Comparison of ENCODE assay signal across 8 cellular contexts in the genomic region with DNA sequence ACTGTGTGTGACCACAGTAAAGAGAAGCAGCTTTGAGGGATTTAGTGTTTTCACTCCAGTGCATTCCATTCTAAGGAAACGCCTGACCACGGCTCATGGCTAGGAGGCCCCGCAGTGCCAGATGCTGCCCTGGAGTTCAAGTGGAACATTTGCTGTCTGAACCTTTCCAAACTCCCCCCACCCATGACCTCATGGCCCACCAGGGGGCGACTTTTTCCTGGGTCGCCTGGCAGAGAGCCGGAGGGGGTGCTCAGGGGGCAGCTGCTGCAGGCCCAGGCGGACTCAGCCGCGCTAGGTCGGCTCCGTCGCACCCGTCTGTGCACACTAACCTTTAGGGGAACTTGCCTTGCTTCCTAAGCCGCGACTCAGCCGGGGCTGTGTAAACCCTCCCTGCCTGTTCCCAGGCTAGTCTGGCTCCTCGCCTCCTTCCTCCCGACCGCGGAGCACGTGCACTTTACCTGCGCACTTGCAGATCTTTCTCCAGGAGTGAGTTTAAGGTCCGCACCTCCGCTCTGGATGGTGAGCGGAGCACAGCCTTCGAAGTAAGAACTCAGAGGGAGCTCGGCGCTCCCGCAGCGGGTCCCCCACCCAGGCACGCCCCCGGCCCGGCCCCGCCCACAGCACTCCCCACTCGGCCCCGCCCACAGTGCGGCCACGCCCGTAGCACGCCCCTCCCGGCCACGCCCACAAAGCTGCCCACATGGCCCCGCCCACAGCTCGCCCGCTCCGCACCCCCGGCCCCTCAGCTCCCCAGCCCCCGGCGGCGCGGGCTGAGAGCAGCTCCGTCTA. TPM values are rescaled to one million over a fixed set of nuclear protein-coding genes. Genes with fewer than 3 reads are reported as not detected.
A peak's percentile ranks its signal among the peaks of the same experiment; 100 is the strongest.
DNase-seq lines count a peak whose midpoint lies in the region; ATAC-seq, FAIRE-seq and TF ChIP-seq lines count a peak whose summit lies in the region.

Gene OCA2 (minus strand): TSS at position 550 of the 789 bp plus-strand sequence. CDS start 17,441 bp downstream, outside the sequence.

- TF ChIP-seq CTCF in A549 (IDR thresholded peaks at IDR 0.05) (peak; percentile 38), HFFc6 (IDR thresholded peaks at IDR 0.05) (peak; percentile 72), SK-N-SH (IDR thresholded peaks at IDR 0.05) (peak; percentile 47)

- H3K27ac ChIP-seq in A549 (peak within 1 kb of the TSS; percentile 44 to 46; a peak in 4 of 6 replicates), SK-N-SH (ENCODE audit: low read depth in 2 of 2, low read length in 1 of 2) (no peak within 1 kb of the TSS), iPS DF 6.9 (ENCODE audit: low read length) (no peak within 1 kb of the TSS)

- H3K4me3 Mint-ChIP-seq in HFFc6 = peak within 1 kb of the TSS; percentile 6

- POLR2A ChIA-PET in A549 (lab: Yijun Ruan, JAX) = no interaction called here
- POLR2A ChIA-PET in SK-N-SH (lab: Yijun Ruan, JAX) = interaction anchor here (0.6 to 1.3 kb wide), 2 partner anchors 77 to 86 kb away, joined by 3 read pairs; no protein-coding TSS in a partner anchor

- TF ChIP-seq POLR2A in A549 (IDR thresholded peaks at IDR 0.05; ENCODE audit: low read length) = no peak

- no peaks in the 10 kb centered on the region for H3K9me2 ChIP-seq in SK-N-SH

- H3K4me1 ChIP-seq in A549 (peaks cover 7% of the 10 kb centered on the region; the same call in 2 of the 3 replicates), SK-N-SH (ENCODE audit: control insufficient read depth in 1 of 2, insufficient read depth in 2 of 2, low read depth in 1 of 2, low read length in 1 of 2) (peaks cover 0 to 16% of the 10 kb centered on the region in 2 experiments; a peak in 1 of 4 replicates), adipocyte (ENCODE audit: control insufficient read depth, insufficient read depth, low read length) (peaks cover 45% of the 10 kb centered on the region), iPS DF 6.9 (ENCODE audit: control insufficient read depth, insufficient read depth, low read length) (peaks cover 8% of the 10 kb centered on the region)

- H3K27me3 Mint-ChIP-seq in HFFc6 (ENCODE audit: insufficient read depth) = peaks cover 30% of the 10 kb centered on the region

- DNase-seq in A549 (ENCODE audit: low read depth in 1 of 2, low spot score in 1 of 2) (peak; percentile 40 to 69), HFFc6 (no peak), SK-N-SH (peak; percentile 95), adipocyte (ENCODE audit: low read depth) (peak; percentile 83), iPS DF 6.9 (ENCODE audit: low read depth, low spot score) (no peak), NCI-H446 (lab: John Stamatoyannopoulos, UW) (no peak), cerebellar nuclear complex (lab: John Stamatoyannopoulos, UW) (no peak)
- DNase-seq in stimulated activated CD4-positive, alpha-beta T cell treated with anti-CD3 and anti-CD28 coated beads, Interleukin-15, amount 100 ng/mL, for 24 hours = peak; percentile 71

- H4K20me1 ChIP-seq in SK-N-SH (ENCODE audit: insufficient read depth) = no peaks in the 10 kb centered on the region

- 28% methylated on average over 40 of the region's 52 CpGs for WGBS in A549 (ENCODE audit: missing lambda C conversion rate)
- 19% methylated on average over 16 of the region's 52 CpGs for WGBS in SK-N-SH (ENCODE audit: low lambda C conversion rate)
- WGBS in iPS DF 6.9 (ENCODE audit: insufficient coverage, insufficient read length) = no CpG with 5 or more reads among the region's 52 CpGs

- no peaks in the 10 kb centered on the region for H3K9me3 Mint-ChIP-seq in HFFc6

- no peaks in the 10 kb centered on the region for H3K79me2 ChIP-seq in SK-N-SH (ENCODE audit: insufficient read depth)

- peak within 1 kb of the TSS; percentile 81 for H3K4me2 ChIP-seq in A549
- peak within 1 kb of the TSS; percentile 66; the same call in 1 of the 2 replicates for H3K4me2 ChIP-seq in SK-N-SH

- no peaks in the 10 kb centered on the region for H3K36me3 ChIP-seq in SK-N-SH (replicated peaks in 1 of 2; ENCODE audit: control insufficient read depth in 1 of 2, insufficient read depth in 2 of 2, low read length in 1 of 2)
- H3K36me3 ChIP-seq in adipocyte (ENCODE audit: control insufficient read depth, insufficient read depth, low read length, severe bottlenecking) = no peaks in the 10 kb centered on the region
- H3K36me3 ChIP-seq in iPS DF 6.9 (ENCODE audit: control insufficient read depth, insufficient read depth, low read length) = no peaks in the 10 kb centered on the region

- H3K9me3 ChIP-seq in A549 = no peaks in the 10 kb centered on the region
- H3K9me3 ChIP-seq in SK-N-SH = no peaks in the 10 kb centered on the region
- H3K9me3 ChIP-seq in adipocyte (ENCODE audit: control insufficient read depth, low read length) = no peaks in the 10 kb centered on the region
- H3K9me3 ChIP-seq in iPS DF 6.9 (ENCODE audit: control insufficient read depth, insufficient read depth, low read length) = no peaks in the 10 kb centered on the region

- no peak for FAIRE-seq in A549 (lab: Jason Lieb, UNC)

- H2AFZ ChIP-seq in SK-N-SH (ENCODE audit: low read depth) = peak within 1 kb of the TSS; percentile 59; the same call in 1 of the 2 replicates

- ATAC-seq in A549 = peak; percentile 42 to 63

- H3K4me1 Mint-ChIP-seq in HFFc6 (ENCODE audit: low read depth) = peaks cover 24% of the 10 kb centered on the region

- H3K9ac ChIP-seq in SK-N-SH (no peak within 1 kb of the TSS), adipocyte (ENCODE audit: low read length) (peak within 1 kb of the TSS; percentile 4)

- H3F3A ChIP-seq in SK-N-SH (replicated peaks; ENCODE audit: insufficient read depth) = peaks cover 4% of the 10 kb centered on the region

- TF ChIP-seq RAD21 in A549 (conservative IDR thresholded peaks at IDR 0.05 in 1 of 2, IDR thresholded peaks at IDR 0.05 in 1 of 2) (no peak), SK-N-SH (IDR thresholded peaks at IDR 0.05; ENCODE audit: low read length) (no peak; the same call in 1 of the 2 replicates)

- H3K27me3 ChIP-seq in SK-N-SH (ENCODE audit: insufficient read depth) (peaks cover 13% of the 10 kb centered on the region), adipocyte (replicated peaks; ENCODE audit: control insufficient read depth, insufficient read depth, low read length) (peaks cover 27% of the 10 kb centered on the region), iPS DF 6.9 (ENCODE audit: control insufficient read depth, insufficient read depth, low read length) (peaks cover 53% of the 10 kb centered on the region)

- H3K4me3 ChIP-seq in A549 (peak within 1 kb of the TSS; percentile 42), SK-N-SH (ENCODE audit: low read depth in 2 of 2, low read length in 1 of 2) (peak within 1 kb of the TSS; percentile 32 to 45; a peak in 3 of 4 replicates), adipocyte (ENCODE audit: low read length) (peak within 1 kb of the TSS; percentile 41), iPS DF 6.9 (ENCODE audit: low read length) (peak within 1 kb of the TSS; percentile 25; the same call in 1 of the 2 replicates)

- H3K36me3 Mint-ChIP-seq in HFFc6 (ENCODE audit: low read depth) = no peaks in the 10 kb centered on the region

- CTCF ChIA-PET in A549 (lab: Yijun Ruan, JAX) (interaction anchor here (0.8 to 4.1 kb wide), 5 partner anchors 13 to 1125 kb away, joined by 3 to 24 read pairs (median 4); no protein-coding TSS in a partner anchor), SK-N-SH (lab: Yijun Ruan, JAX) (interaction anchor here (0.7 to 6.4 kb wide), 21 partner anchors 8 to 1208 kb away, joined by 3 to 37 read pairs (median 3); no protein-coding TSS in a partner anchor)

- H3K27ac Mint-ChIP-seq in HFFc6 = no peak within 1 kb of the TSS

- no peak for TF ChIP-seq EP300 in A549 (IDR thresholded peaks at IDR 0.05)
- no peak for TF ChIP-seq EP300 in SK-N-SH (IDR thresholded peaks at IDR 0.05; ENCODE audit: borderline replicate concordance in 1 of 2, low read depth in 1 of 2, low read length in 1 of 2)

TF ChIP-seq in A549, 52 proteins besides CTCF, POLR2A, EP300 and RAD21 (continues in another document):
- TF ChIP-seq E2F6 (IDR thresholded peaks at IDR 0.05; ENCODE audit: borderline replicate concordance, low read depth) (peak; percentile 80), MAX (IDR thresholded peaks at IDR 0.05) (peak; percentile 89)

TF ChIP-seq in SK-N-SH, 30 proteins besides CTCF, POLR2A, EP300 and RAD21:
- TF ChIP-seq MAX (IDR thresholded peaks at IDR 0.05; ENCODE audit: low read depth) (0 out of 2 replicates have a peak, but pooled peaks have one; percentile 41), CHD2 (IDR thresholded peaks at IDR 0.05; ENCODE audit: low read length, partially characterized antibody) (no peak)

RNA-seq across cellular contexts. Expression of gene OCA2, which starts in this region (rescaled TPM):
- polyA plus RNA-seq in A549 (2011; rRNA removed) (0.25 and 0.34 TPM in 2 replicates), A549 (2017; fragmentation: RNase III; extraction: RNeasy Plus Mini Kit Qiagen cat#74134 plus additional on column Dnase treatment) (0.16 to 0.21 TPM (median 0.17 TPM) in 3 replicates), SK-N-SH (2012; rRNA removed) (0.10 and 0.16 TPM in 2 replicates)
- 0.33 and 0.36 TPM in 2 replicates for polyA plus RNA-seq in A549 (2012; cell fraction: cytosol; rRNA removed)
- polyA plus RNA-seq in A549 (2012; cell fraction: nucleus; rRNA removed) = 0.50 and 0.54 TPM in 2 replicates
- polyA minus RNA-seq in A549 (2011; rRNA and poly(A)+ RNA removed) = 0.49 and 0.87 TPM in 2 replicates
- total RNA-seq in HFFc6 (2021; fragmentation: NEBNext Ultra II Directional; extraction: Animal tissue kit (Norgen Biotek cat#: 25700)) = not detected
- 0.05 and 0.12 TPM in 2 replicates for polyA plus RNA-seq in SK-N-SH (2012; cell fraction: cytosol; rRNA removed)
- polyA plus RNA-seq in SK-N-SH (2012; cell fraction: nucleus; rRNA removed) = 0.14 and 0.15 TPM in 2 replicates

Comparison
In these comparisons a context has a peak if more than half of its experiments do, and no peak if none do; other contexts are left out.
1. Peak in DNase-seq, ATAC-seq, H3K4me3 ChIP-seq, H3K27ac ChIP-seq and H3K4me2 ChIP-seq in A549; RNA of the gene not detected or under 1 TPM.
2. Peak in DNase-seq, H3K4me3 ChIP-seq and H3K4me2 ChIP-seq in SK-N-SH; RNA of the gene not detected or under 1 TPM.
3. DNase-seq: peak in adipocyte (single experiment) and stimulated activated CD4-positive, alpha-beta T cell treated with anti-CD3 and anti-CD28 coated beads, Interleukin-15, amount 100 ng/mL, for 24 hours (single experiment); none in HFFc6 (single experiment), iPS DF 6.9 (single experiment), NCI-H446 (0 of 2) and cerebellar nuclear complex (0 of 2).
4. Of the 12 proteins assayed by ChIP-seq in both A549 and SK-N-SH: peak only in A549: none; only in SK-N-SH: none; in both: CTCF and MAX; in neither: 10.
5. Peak in every context shown above with its lines, with median percentiles within 50 percentile points of each other: H3K4me3 ChIP-seq and CTCF ChIP-seq.